ENCODE assay signal across 3 cellular contexts in genomic region chr12:45991-46358, GRCh38. TPM values are rescaled to one million over a fixed set of nuclear protein-coding genes. Genes with fewer than 3 reads are reported as not detected.
"Had no signal": no experiment of that assay in that cellular context is flagged by ENCODE, and none has a peak within 500 bp of the region (broad histone marks: within the 10 kb centered on the region; RNA-seq: fewer than 3 reads in every experiment).

No MANE protein-coding gene starts in this region.

RNA-seq across cellular contexts. Expression of gene IQSEC3, which starts 20.6 kb away (rescaled TPM):
- total RNA-seq: activated CD4-positive, alpha-beta T cell treated with anti-CD3 and anti-CD28 coated beads, Interleukin-2, amount 10 ng/mL, durations not matched to agents 7 days and 5 days; SJSA1 had no signal
- polyA plus RNA-seq: keratinocyte had no signal
